ENCODE assay signal across 1 cellular context in the genomic region with DNA sequence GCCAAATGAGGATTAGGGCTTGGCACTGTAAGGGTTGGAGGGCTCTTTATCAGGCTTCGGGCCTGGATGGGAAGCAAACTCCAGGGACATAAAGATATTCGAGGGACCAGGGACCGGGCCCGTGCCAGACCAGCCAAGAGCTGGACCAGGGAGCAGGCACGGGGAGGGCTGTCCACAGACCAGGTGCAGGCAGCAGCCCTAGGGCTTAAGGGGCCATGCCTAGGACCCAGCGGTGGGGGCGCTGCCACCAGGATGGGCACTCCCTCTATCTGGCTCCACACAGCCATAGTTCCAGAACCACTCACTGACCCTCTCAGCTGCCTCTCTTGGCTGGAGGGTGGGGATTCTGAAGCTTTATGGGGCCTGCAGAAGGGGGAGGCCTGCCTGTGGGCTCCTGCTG.
TF ChIP-seq lines count a peak whose summit lies in the region.

No MANE protein-coding gene starts in this region.

TF ChIP-seq in GM23338, 12 proteins besides CTCF, POLR2A, EP300 and RAD21 (continued from another document):
- TF ChIP-seq REST (IDR thresholded peaks at IDR 0.05; ENCODE audit: unreplicated experiment) (no peak), JUNB (IDR thresholded peaks at IDR 0.05; ENCODE audit: unreplicated experiment) (no peak)
